In the genomic region with DNA sequence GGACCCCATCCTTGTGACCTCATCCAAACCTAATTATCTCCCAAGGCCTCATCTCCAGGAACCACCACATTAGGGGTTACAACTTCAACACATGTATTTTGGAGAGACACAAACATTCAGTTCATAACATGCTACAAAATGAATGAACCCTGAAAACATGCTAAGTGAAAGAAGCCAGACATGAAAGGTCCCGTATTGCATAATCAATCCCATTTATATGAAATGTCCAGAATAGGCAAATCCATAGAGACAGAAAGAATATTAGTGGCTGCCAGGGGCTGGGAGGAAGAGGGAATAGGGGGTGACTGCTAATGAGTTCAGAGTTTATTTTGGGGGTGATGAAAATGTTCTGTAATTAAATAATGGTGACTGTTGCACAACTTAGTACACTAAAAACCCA, we compare ENCODE assay signal across 2 cellular contexts.
TF ChIP-seq lines count a peak whose summit lies in the region.

No MANE protein-coding gene starts in this region.

TF ChIP-seq in A549, 52 proteins besides CTCF, POLR2A, EP300 and RAD21:
- no peak for TF ChIP-seq HOXB5 (CRISPR knock-in tag; IDR thresholded peaks at IDR 0.05)
- peak; percentile 19 to 47; a peak in 2 of 4 replicates for TF ChIP-seq CEBPB (IDR thresholded peaks at IDR 0.05)
- TF ChIP-seq, protein P1, sequence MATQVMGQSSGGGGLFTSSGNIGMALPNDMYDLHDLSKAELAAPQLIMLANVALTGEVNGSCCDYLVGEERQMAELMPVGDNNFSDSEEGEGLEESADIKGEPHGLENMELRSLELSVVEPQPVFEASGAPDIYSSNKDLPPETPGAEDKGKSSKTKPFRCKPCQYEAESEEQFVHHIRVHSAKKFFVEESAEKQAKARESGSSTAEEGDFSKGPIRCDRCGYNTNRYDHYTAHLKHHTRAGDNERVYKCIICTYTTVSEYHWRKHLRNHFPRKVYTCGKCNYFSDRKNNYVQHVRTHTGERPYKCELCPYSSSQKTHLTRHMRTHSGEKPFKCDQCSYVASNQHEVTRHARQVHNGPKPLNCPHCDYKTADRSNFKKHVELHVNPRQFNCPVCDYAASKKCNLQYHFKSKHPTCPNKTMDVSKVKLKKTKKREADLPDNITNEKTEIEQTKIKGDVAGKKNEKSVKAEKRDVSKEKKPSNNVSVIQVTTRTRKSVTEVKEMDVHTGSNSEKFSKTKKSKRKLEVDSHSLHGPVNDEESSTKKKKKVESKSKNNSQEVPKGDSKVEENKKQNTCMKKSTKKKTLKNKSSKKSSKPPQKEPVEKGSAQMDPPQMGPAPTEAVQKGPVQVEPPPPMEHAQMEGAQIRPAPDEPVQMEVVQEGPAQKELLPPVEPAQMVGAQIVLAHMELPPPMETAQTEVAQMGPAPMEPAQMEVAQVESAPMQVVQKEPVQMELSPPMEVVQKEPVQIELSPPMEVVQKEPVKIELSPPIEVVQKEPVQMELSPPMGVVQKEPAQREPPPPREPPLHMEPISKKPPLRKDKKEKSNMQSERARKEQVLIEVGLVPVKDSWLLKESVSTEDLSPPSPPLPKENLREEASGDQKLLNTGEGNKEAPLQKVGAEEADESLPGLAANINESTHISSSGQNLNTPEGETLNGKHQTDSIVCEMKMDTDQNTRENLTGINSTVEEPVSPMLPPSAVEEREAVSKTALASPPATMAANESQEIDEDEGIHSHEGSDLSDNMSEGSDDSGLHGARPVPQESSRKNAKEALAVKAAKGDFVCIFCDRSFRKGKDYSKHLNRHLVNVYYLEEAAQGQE (IDR thresholded peaks at IDR 0.05): no peak

TF ChIP-seq in IMR-90, 13 proteins besides CTCF, POLR2A, EP300 and RAD21:
- TF ChIP-seq FOS (IDR thresholded peaks at IDR 0.05; ENCODE audit: low read depth, low read length) (no peak), CEBPB (IDR thresholded peaks at IDR 0.05; ENCODE audit: low read depth, low read length) (peak; percentile 66; the same call in 1 of the 2 replicates)
